8 cellular contexts compared by ENCODE assay signal in the genomic region with DNA sequence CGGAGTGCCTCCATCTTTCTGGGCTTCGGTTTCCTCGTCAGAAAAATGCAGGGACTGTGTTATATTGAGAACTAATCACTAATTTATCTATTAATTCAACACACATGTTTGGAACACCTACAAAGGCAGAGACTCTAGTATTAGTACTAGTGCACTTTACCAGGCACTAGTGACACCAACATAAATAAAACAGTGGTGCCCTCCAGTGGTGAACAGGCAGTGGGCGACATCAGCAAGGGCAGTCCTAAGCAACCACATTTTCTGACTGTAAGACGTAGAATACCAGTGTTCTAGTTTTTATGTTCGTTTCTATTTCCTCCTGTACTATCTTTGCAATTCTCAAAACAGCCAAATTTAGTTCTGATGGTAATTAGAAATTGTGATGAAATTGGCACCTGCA.
DNase-seq lines count a peak whose midpoint lies in the region; ATAC-seq and TF ChIP-seq lines count a peak whose summit lies in the region.

No MANE protein-coding gene starts in this region.

- H3K4me1 ChIP-seq in KMS-11 (ENCODE audit: low read depth, poor library complexity, severe bottlenecking), result no peaks in the 10 kb centered on the region

- no peak overlapping the region for H2AFZ ChIP-seq in KMS-11 (ENCODE audit: low read depth)

- no peak overlapping the region for H3K27ac ChIP-seq in KMS-11

- peak; percentile 55 for DNase-seq in activated CD4-positive, alpha-beta T cell treated with anti-CD3 and anti-CD28 coated beads for 48 hours
- no peak for DNase-seq in activated CD4-positive, alpha-beta T cell treated with anti-CD3 and anti-CD28 coated beads for 1 hour
- DNase-seq in UCSD-AML1 (lab: John Stamatoyannopoulos, UW; ENCODE audit: unreplicated experiment), result peak; percentile 12
- peak in 1 of 2 donors; percentile 18 for DNase-seq in foreskin fibroblast
- DNase-seq in stimulated activated CD4-positive, alpha-beta T cell treated with anti-CD3 and anti-CD28 coated beads, Interleukin-4, amount 100 ng/mL, for 1 hour, result peak; percentile 14

- no peaks in the 10 kb centered on the region for H3K27me3 ChIP-seq in KMS-11 (ENCODE audit: insufficient read depth, low read depth)

- no peak overlapping the region for H3K4me2 ChIP-seq in KMS-11

- H3K9ac ChIP-seq in KMS-11, result no peak overlapping the region

- no peaks in the 10 kb centered on the region for H4K20me1 ChIP-seq in KMS-11 (ENCODE audit: insufficient read depth)

- peak; percentile 80 for ATAC-seq in GM21423 (IDR thresholded peaks at IDR 0.05; ENCODE audit: unreplicated experiment)
- no peak for ATAC-seq in GM19397 (IDR thresholded peaks at IDR 0.05; ENCODE audit: unreplicated experiment)

- no peak overlapping the region for H3K4me3 ChIP-seq in KMS-11 (IDR thresholded peaks at IDR 0.05; ENCODE audit: insufficient read depth, low read depth, low read length)
- no peak overlapping the region for H3K4me3 ChIP-seq in foreskin fibroblast (ENCODE audit: low read depth in 1 of 2, low read length in 2 of 2)

- H3K79me2 ChIP-seq in KMS-11 (ENCODE audit: insufficient read depth, low read depth), result no peaks in the 10 kb centered on the region

- H3K36me3 ChIP-seq in KMS-11 (ENCODE audit: insufficient read depth), result no peaks in the 10 kb centered on the region

- TF ChIP-seq CTCF in KMS-11 (conservative IDR thresholded peaks at IDR 0.05; ENCODE audit: low read depth, low read length) (peak; percentile 79), foreskin fibroblast (IDR thresholded peaks at IDR 0.05; ENCODE audit: low read depth, low read length) (peak; percentile 25)
